In the genomic region with DNA sequence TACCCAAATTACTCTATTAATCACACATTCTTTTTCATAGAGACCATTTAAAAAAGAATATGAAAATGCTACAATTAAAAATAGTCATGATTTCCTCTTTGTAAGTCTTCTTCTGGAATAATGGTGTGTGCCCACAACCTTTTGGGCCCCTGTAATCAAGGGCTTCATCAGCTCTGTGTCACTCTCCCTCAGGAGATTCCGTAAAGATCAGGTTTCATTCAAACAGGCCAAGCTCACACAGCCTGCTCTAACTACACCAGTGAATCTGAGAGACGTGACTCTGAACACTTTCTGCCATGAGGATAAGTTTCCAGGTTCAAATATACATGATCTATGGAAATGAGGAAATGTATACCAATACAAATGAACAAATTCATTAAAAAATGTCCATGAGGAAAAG, we compare ENCODE assay signal across 20 cellular contexts. TPM values are rescaled to one million over a fixed set of nuclear protein-coding genes. Genes with fewer than 3 reads are reported as not detected.
"Had no signal": no experiment of that assay in that cellular context is flagged by ENCODE, and none has a peak within 500 bp of the region (broad histone marks: within the 10 kb centered on the region; RNA-seq: fewer than 3 reads in every experiment).

No MANE protein-coding gene starts in this region.

- DNase-seq: activated CD4-positive, alpha-beta T cell treated with anti-CD3 and anti-CD28 coated beads, Interleukin-2, amount 50 U/mL, for 4 hours; activated CD4-positive, CD25-positive, alpha-beta regulatory T cell treated with anti-CD3 and anti-CD28 coated beads, Interleukin-2, amount 50 U/mL, for 72 hours; activated effector memory CD4-positive, alpha-beta T cell treated with Interleukin-2 at 50 U/mL for 16 hours; activated T-cell treated with anti-CD3 and anti-CD28 coated beads, Interleukin-2, amount 50 U/mL, for 24 hours; amniotic stem cell; body of pancreas; effector memory CD8-positive, alpha-beta T cell; hypothalamus; naive thymus-derived CD4-positive, alpha-beta T cell; sigmoid colon; stimulated activated CD4-positive, alpha-beta T cell treated with anti-CD3 and anti-CD28 coated beads, Interleukin-2, amount 100 ng/mL, for 48 hours; stimulated activated CD8-positive, alpha-beta memory T cell treated with anti-CD3 and anti-CD28 coated beads, Interleukin-4, amount 100 ng/mL, for 48 hours had no signal

- H3K27ac Mint-ChIP-seq: activated naive CD4-positive, alpha-beta T cell treated with anti-CD3 and anti-CD28 coated beads, Interleukin-2, amount 50 U/mL, for 24 hours; activated T-cell treated with anti-CD3 and anti-CD28 coated beads, Interleukin-2, amount 50 U/mL, for 24 hours; dendritic cell treated with granulocyte-macrophage colony-stimulating factor and Interleukin-4, amounts not matched to agents 40 ng/mL and 50 ng/mL, for 4 days; naive thymus-derived CD4-positive, alpha-beta T cell; stimulated activated naive CD8-positive, alpha-beta T cell treated with anti-CD3 and anti-CD28 coated beads, Interleukin-15, Interleukin-2, amounts not matched to agents 100 ng/mL and 50 ng/mL, for 24 hours had no signal

- H3K27me3 Mint-ChIP-seq: activated naive CD4-positive, alpha-beta T cell treated with anti-CD3 and anti-CD28 coated beads, Interleukin-2, amount 50 U/mL, for 24 hours; activated T-cell treated with anti-CD3 and anti-CD28 coated beads, Interleukin-2, amount 50 U/mL, for 24 hours; dendritic cell treated with granulocyte-macrophage colony-stimulating factor and Interleukin-4, amounts not matched to agents 40 ng/mL and 50 ng/mL, for 4 days; effector memory CD8-positive, alpha-beta T cell; stimulated activated naive CD8-positive, alpha-beta T cell treated with anti-CD3 and anti-CD28 coated beads, Interleukin-15, Interleukin-2, amounts not matched to agents 100 ng/mL and 50 ng/mL, for 24 hours had no signal

- H3K9me3 Mint-ChIP-seq: activated naive CD4-positive, alpha-beta T cell treated with anti-CD3 and anti-CD28 coated beads, Interleukin-2, amount 50 U/mL, for 24 hours; activated T-cell treated with anti-CD3 and anti-CD28 coated beads, Interleukin-2, amount 50 U/mL, for 24 hours; dendritic cell treated with granulocyte-macrophage colony-stimulating factor and Interleukin-4, amounts not matched to agents 40 ng/mL and 50 ng/mL, for 4 days; effector memory CD8-positive, alpha-beta T cell; naive thymus-derived CD4-positive, alpha-beta T cell; stimulated activated naive CD8-positive, alpha-beta T cell treated with anti-CD3 and anti-CD28 coated beads, Interleukin-15, Interleukin-2, amounts not matched to agents 100 ng/mL and 50 ng/mL, for 24 hours had no signal

- ATAC-seq: body of pancreas; effector memory CD8-positive, alpha-beta T cell; naive thymus-derived CD4-positive, alpha-beta T cell had no signal

- H3K4me3 Mint-ChIP-seq: activated naive CD4-positive, alpha-beta T cell treated with anti-CD3 and anti-CD28 coated beads, Interleukin-2, amount 50 U/mL, for 24 hours; activated T-cell treated with anti-CD3 and anti-CD28 coated beads, Interleukin-2, amount 50 U/mL, for 24 hours; dendritic cell treated with granulocyte-macrophage colony-stimulating factor and Interleukin-4, amounts not matched to agents 40 ng/mL and 50 ng/mL, for 4 days; effector memory CD8-positive, alpha-beta T cell; naive thymus-derived CD4-positive, alpha-beta T cell; stimulated activated naive CD8-positive, alpha-beta T cell treated with anti-CD3 and anti-CD28 coated beads, Interleukin-15, Interleukin-2, amounts not matched to agents 100 ng/mL and 50 ng/mL, for 24 hours had no signal

RNA-seq across cellular contexts. Expression of gene DRICH1, which starts 9.5 kb away (rescaled TPM):
- total RNA-seq: body of pancreas, epithelial cell of proximal tubule, glomerular endothelial cell, thoracic aorta had no signal

RNA-seq across cellular contexts. Expression of gene IGLL1, which starts 42.5 kb away (rescaled TPM):
- total RNA-seq: body of pancreas, epithelial cell of proximal tubule, glomerular endothelial cell, pulmonary artery endothelial cell, sigmoid colon, thoracic aorta, urinary bladder had no signal
